21 cellular contexts compared by ENCODE assay signal in genomic region chr1:245031041-245031440, GRCh38.
"Had no signal": no experiment of that assay in that cellular context is flagged by ENCODE, and none has a peak within 500 bp of the region (broad histone marks: within the 10 kb centered on the region; RNA-seq: fewer than 3 reads in every experiment).

No MANE protein-coding gene starts in this region.

- H3K27ac Mint-ChIP-seq: activated B cell treated with CpG ODN at 0.5 μM for 24 hours; activated CD4-positive, alpha-beta T cell treated with anti-CD3 and anti-CD28 coated beads, Interleukin-2, amount 10 ng/mL, durations not matched to agents 24 days and 14 days; activated naive CD8-positive, alpha-beta T cell; dendritic cell treated with granulocyte-macrophage colony-stimulating factor and Interleukin-4, amounts not matched to agents 40 ng/mL and 50 ng/mL, for 4 days; effector memory CD8-positive, alpha-beta T cell; memory B cell; type B pancreatic cell had no signal

- H3K4me2 ChIP-seq: hepatocyte had no signal

- H3K4me1 Mint-ChIP-seq: activated B cell treated with CpG ODN at 0.5 μM for 24 hours, memory B cell had no signal

- H3K4me1 ChIP-seq: gastroesophageal sphincter, left ventricle myocardium inferior, suprapubic skin had no signal

- H3K27ac ChIP-seq: brain microvascular endothelial cell, epithelial cell of prostate, gastroesophageal sphincter, hepatocyte, left ventricle myocardium inferior, suprapubic skin had no signal

- H3K27me3 Mint-ChIP-seq: activated B cell treated with CpG ODN at 0.5 μM for 24 hours; activated naive CD8-positive, alpha-beta T cell; dendritic cell treated with granulocyte-macrophage colony-stimulating factor and Interleukin-4, amounts not matched to agents 40 ng/mL and 50 ng/mL, for 4 days; effector memory CD8-positive, alpha-beta T cell; memory B cell; type B pancreatic cell had no signal

- H3K27me3 ChIP-seq: brain microvascular endothelial cell, gastroesophageal sphincter, hepatocyte, suprapubic skin had no signal

- DNase-seq: activated B cell treated with CpG ODN at 0.5 μM for 24 hours; activated CD8-positive, alpha-beta memory T cell treated with anti-CD3 and anti-CD28 coated beads, Interleukin-2, amount 50 U/mL, for 48 hours; activated gamma-delta T cell treated with Interleukin-2 at 50 U/mL for 16 hours; amygdala; brain microvascular endothelial cell; effector memory CD8-positive, alpha-beta T cell; islet precursor cell; left ventricle myocardium inferior; natural killer cell; stimulated activated naive CD8-positive, alpha-beta T cell treated with anti-CD3 and anti-CD28 coated beads, Interleukin-15, Interleukin-2, amounts not matched to agents 100 U/mL and 50 U/mL, for 24 hours; T-helper 2 cell had no signal

- H3K36me3 ChIP-seq: brain microvascular endothelial cell, suprapubic skin had no signal

- H3K4me3 Mint-ChIP-seq: activated B cell treated with CpG ODN at 0.5 μM for 24 hours; activated CD4-positive, alpha-beta T cell treated with anti-CD3 and anti-CD28 coated beads, Interleukin-2, amount 10 ng/mL, durations not matched to agents 24 days and 14 days; activated naive CD8-positive, alpha-beta T cell; dendritic cell treated with granulocyte-macrophage colony-stimulating factor and Interleukin-4, amounts not matched to agents 40 ng/mL and 50 ng/mL, for 4 days; effector memory CD8-positive, alpha-beta T cell; memory B cell; natural killer cell; type B pancreatic cell had no signal

- H3K9me3 Mint-ChIP-seq: activated B cell treated with CpG ODN at 0.5 μM for 24 hours; activated CD4-positive, alpha-beta T cell treated with anti-CD3 and anti-CD28 coated beads, Interleukin-2, amount 10 ng/mL, durations not matched to agents 24 days and 14 days; dendritic cell treated with granulocyte-macrophage colony-stimulating factor and Interleukin-4, amounts not matched to agents 40 ng/mL and 50 ng/mL, for 4 days; effector memory CD8-positive, alpha-beta T cell; memory B cell; natural killer cell; type B pancreatic cell had no signal

- ATAC-seq: effector memory CD8-positive, alpha-beta T cell; gastroesophageal sphincter; natural killer cell; stimulated activated naive CD8-positive, alpha-beta T cell treated with anti-CD3 and anti-CD28 coated beads, Interleukin-15, Interleukin-2, amounts not matched to agents 100 U/mL and 50 U/mL, for 24 hours had no signal

- H3K36me3 Mint-ChIP-seq: natural killer cell, type B pancreatic cell had no signal

- H3K4me3 ChIP-seq: gastroesophageal sphincter, hepatocyte, left ventricle myocardium inferior, suprapubic skin had no signal

- H3K79me2 ChIP-seq: hepatocyte had no signal

- H3K9me3 ChIP-seq: gastroesophageal sphincter, left ventricle myocardium inferior, suprapubic skin had no signal

- FAIRE-seq: TTC549 had no signal

- H2AFZ ChIP-seq: hepatocyte had no signal
